In genomic region chr20:56872620-56873458, GRCh38 we compare ENCODE assay signal across 23 cellular contexts.
"Had no signal": no experiment of that assay in that cellular context is flagged by ENCODE, and none has a peak within 500 bp of the region (broad histone marks: within the 10 kb centered on the region; RNA-seq: fewer than 3 reads in every experiment).

No MANE protein-coding gene starts in this region.

- DNase-seq: activated CD4-positive, alpha-beta T cell treated with anti-CD3 and anti-CD28 coated beads, Interleukin-2, amount 10 ng/mL, durations not matched to agents 24 days and 14 days; activated CD4-positive, CD25-positive, alpha-beta regulatory T cell; activated CD8-positive, alpha-beta memory T cell treated with anti-CD3 and anti-CD28 coated beads, Interleukin-2, amount 50 U/mL, for 4 hours; activated effector memory CD4-positive, alpha-beta T cell treated with Interleukin-2 at 50 U/mL for 16 hours; activated naive CD4-positive, alpha-beta T cell treated with anti-CD3 and anti-CD28 coated beads, Interleukin-2, amount 50 U/mL, for 16 hours; activated T-cell treated with anti-CD3 and anti-CD28 coated beads, Interleukin-2, amount 50 U/mL, for 48 hours; effector memory CD8-positive, alpha-beta T cell; hypothalamus; islet precursor cell; lower lobe of right lung; occipital lobe; retina; spleen; stimulated activated CD4-positive, alpha-beta T cell treated with anti-CD3 and anti-CD28 coated beads, Interleukin-4, amount 100 ng/mL, for 4 hours; stimulated activated naive B cell treated with anti-CD40 and anti-IgM and Interleukin-4, amounts not matched to agents 10 μg/mL and 1 μg/mL and 100 μg/mL, for 72 hours had no signal

- H3K36me3 Mint-ChIP-seq: mesothelial cell of epicardium; stimulated activated naive B cell treated with anti-CD40 and anti-IgM and Interleukin-4, amounts not matched to agents 10 μg/mL and 1 μg/mL and 100 μg/mL, for 72 hours had no signal

- FAIRE-seq: frontal cortex, urothelium cell line had no signal

- H3K9me3 ChIP-seq: lower lobe of right lung, thoracic aorta had no signal

- ATAC-seq: effector memory CD8-positive, alpha-beta T cell; stimulated activated naive B cell treated with anti-CD40 and anti-IgM and Interleukin-4, amounts not matched to agents 10 μg/mL and 1 μg/mL and 100 μg/mL, for 72 hours had no signal

- H3K4me1 Mint-ChIP-seq: activated CD4-positive, alpha-beta T cell treated with anti-CD3 and anti-CD28 coated beads, Interleukin-2, amount 10 ng/mL, durations not matched to agents 24 days and 14 days; mesothelial cell of epicardium; nephron; stimulated activated naive B cell treated with anti-CD40 and anti-IgM and Interleukin-4, amounts not matched to agents 10 μg/mL and 1 μg/mL and 100 μg/mL, for 72 hours had no signal

- H3K9me3 Mint-ChIP-seq: activated CD4-positive, alpha-beta T cell treated with anti-CD3 and anti-CD28 coated beads, Interleukin-2, amount 10 ng/mL, durations not matched to agents 24 days and 14 days; effector memory CD8-positive, alpha-beta T cell; T-helper 2 cell treated with Interferon-gamma antibody and Interleukin-4, amounts not matched to agents 5 μg/mL and 100 μg/mL, for 36 hours had no signal

- H3K36me3 ChIP-seq: cardiac muscle cell, lower lobe of right lung, spleen, thoracic aorta had no signal

- H3K4me3 Mint-ChIP-seq: activated CD4-positive, alpha-beta T cell treated with anti-CD3 and anti-CD28 coated beads, Interleukin-2, amount 10 ng/mL, durations not matched to agents 24 days and 14 days; effector memory CD8-positive, alpha-beta T cell; mesothelial cell of epicardium; nephron; stimulated activated naive B cell treated with anti-CD40 and anti-IgM and Interleukin-4, amounts not matched to agents 10 μg/mL and 1 μg/mL and 100 μg/mL, for 72 hours; T-helper 2 cell treated with Interferon-gamma antibody and Interleukin-4, amounts not matched to agents 5 μg/mL and 100 μg/mL, for 36 hours had no signal

- H3K4me1 ChIP-seq: lower lobe of right lung, spleen had no signal

- H3K27ac ChIP-seq: cardiac muscle cell, epithelial cell of prostate, lower lobe of right lung, spleen, thoracic aorta had no signal

- H3K27me3 Mint-ChIP-seq: activated CD4-positive, alpha-beta T cell treated with anti-CD3 and anti-CD28 coated beads, Interleukin-2, amount 10 ng/mL, durations not matched to agents 24 days and 14 days; effector memory CD8-positive, alpha-beta T cell had no signal

- H3K27me3 ChIP-seq: cardiac muscle cell had no signal

- H3K4me3 ChIP-seq: cardiac muscle cell, lower lobe of right lung, spleen, thoracic aorta had no signal

- H3K27ac Mint-ChIP-seq: activated CD4-positive, alpha-beta T cell treated with anti-CD3 and anti-CD28 coated beads, Interleukin-2, amount 10 ng/mL, durations not matched to agents 24 days and 14 days; effector memory CD8-positive, alpha-beta T cell; mesothelial cell of epicardium; nephron; stimulated activated naive B cell treated with anti-CD40 and anti-IgM and Interleukin-4, amounts not matched to agents 10 μg/mL and 1 μg/mL and 100 μg/mL, for 72 hours; T-helper 2 cell treated with Interferon-gamma antibody and Interleukin-4, amounts not matched to agents 5 μg/mL and 100 μg/mL, for 36 hours had no signal
